8 cellular contexts compared by ENCODE assay signal in the genomic region with DNA sequence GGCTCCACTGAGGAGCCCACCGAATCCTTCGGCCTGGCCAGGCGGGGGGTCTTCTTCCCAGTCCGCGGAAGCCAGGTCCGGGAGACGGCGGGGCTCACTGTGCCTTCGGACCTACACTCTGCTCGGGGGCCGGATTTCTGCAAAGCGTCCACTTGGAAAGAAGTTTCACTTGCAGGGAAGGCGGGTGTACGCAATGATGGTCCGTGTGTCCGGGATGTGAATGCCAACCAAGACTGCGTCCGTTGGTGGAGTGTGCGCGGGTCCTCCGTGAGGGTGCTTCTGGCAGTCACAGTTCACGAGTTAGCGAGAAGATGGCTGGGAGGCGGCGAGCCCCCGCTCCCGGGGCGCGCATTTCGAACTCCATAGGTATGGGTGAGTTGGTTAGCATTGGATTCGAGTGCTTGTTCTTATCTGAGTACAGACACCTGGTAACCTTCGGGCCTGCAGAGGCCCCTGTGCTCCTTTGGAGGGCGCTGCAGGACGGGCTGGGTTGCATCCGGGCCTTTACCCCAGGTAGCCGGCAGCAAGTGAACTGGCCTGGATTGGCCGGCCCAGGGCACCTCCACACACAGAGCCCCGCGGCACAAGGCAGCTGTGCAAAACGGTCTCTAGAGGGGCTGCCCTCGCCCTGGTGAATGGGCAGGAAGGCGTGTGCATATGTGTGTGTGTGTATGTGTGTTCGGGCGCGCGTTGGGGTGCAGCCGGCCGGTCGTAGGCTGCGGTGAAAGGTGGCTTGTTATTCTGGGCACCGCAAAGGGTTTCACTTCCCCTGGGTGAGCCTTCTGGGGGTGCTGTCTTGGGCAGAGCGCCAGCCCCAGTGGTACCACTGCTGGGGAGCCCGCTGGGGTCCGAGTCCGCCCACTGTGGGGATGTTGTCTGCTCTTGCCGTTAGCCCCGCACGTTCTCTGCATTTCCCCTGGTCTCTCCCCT. TPM values are rescaled to one million over a fixed set of nuclear protein-coding genes. Genes with fewer than 3 reads are reported as not detected.
A peak's percentile ranks its signal among the peaks of the same experiment; 100 is the strongest.
DNase-seq lines count a peak whose midpoint lies in the region; ATAC-seq and TF ChIP-seq lines count a peak whose summit lies in the region.

No MANE protein-coding gene starts in this region.

- intact Hi-C loops in colonic mucosa (cut with DNase I): loop anchor here (2.0 to 10.0 kb wide), 3 partner anchors 115 to 368 kb away; no protein-coding TSS in a partner anchor

- H3K27me3 ChIP-seq in colonic mucosa: no peaks in the 10 kb centered on the region

- no peaks in the 10 kb centered on the region for H3K9me3 Mint-ChIP-seq in memory B cell

- H3K4me3 ChIP-seq in colonic mucosa: peak overlapping the region; percentile 42

- peak overlapping the region; percentile 56 for H3K27ac Mint-ChIP-seq in memory B cell

- peak; percentile 5 for DNase-seq in SKM-1 treated with dmso at 0.1 percent for 144 hours (lab: John Stamatoyannopoulos, UW; ENCODE audit: unreplicated experiment)
- DNase-seq in SKM-1 (lab: John Stamatoyannopoulos, UW; ENCODE audit: unreplicated experiment): no peak
- DNase-seq in colonic mucosa: peak; percentile 69
- peak; percentile 78 to 86 for DNase-seq in memory B cell (ENCODE audit: low spot score in 2 of 2)
- peak; percentile 83 for DNase-seq in stimulated activated CD8-positive, alpha-beta memory T cell treated with anti-CD3 and anti-CD28 coated beads, Interleukin-4, amount 100 ng/mL, for 48 hours
- DNase-seq in NCI-H1694 treated with DMSO at 0.1 percent for 48 hours (lab: John Stamatoyannopoulos, UW): no peak

- TF ChIP-seq CTCF in colonic mucosa (IDR thresholded peaks at IDR 0.05): peak; percentile 49

- no peak overlapping the region for H3K27ac ChIP-seq in colonic mucosa

- H3K36me3 ChIP-seq in colonic mucosa: no peaks in the 10 kb centered on the region

- H3K4me3 Mint-ChIP-seq in memory B cell: peak overlapping the region; percentile 81

- H3K36me3 Mint-ChIP-seq in memory B cell: no peaks in the 10 kb centered on the region

- peaks cover 30% of the 10 kb centered on the region for H3K4me1 Mint-ChIP-seq in memory B cell

- H3K9ac ChIP-seq in colonic mucosa (ENCODE audit: low read depth in 2 of 2, low read length in 2 of 2): peak overlapping the region; percentile 31 to 41

- no peaks in the 10 kb centered on the region for H3K27me3 Mint-ChIP-seq in memory B cell

- peaks cover 6% of the 10 kb centered on the region for H3K4me1 ChIP-seq in colonic mucosa

- peak; percentile 63 for ATAC-seq in HG03280 (IDR thresholded peaks at IDR 0.05; ENCODE audit: unreplicated experiment)
- peak; percentile 61 to 68 for ATAC-seq in activated CD4-positive, CD25-positive, alpha-beta regulatory T cell treated with anti-CD3 and anti-CD28 coated beads, Interleukin-2, amount 50 U/mL, for 24 hours
- peak; percentile 79 for ATAC-seq in memory B cell (ENCODE audit: low read depth)

- H3K9me3 ChIP-seq in colonic mucosa: no peaks in the 10 kb centered on the region

RNA-seq across cellular contexts. Expression of a gene that starts 13.3 kb away (rescaled TPM):
- total RNA-seq in colonic mucosa: 10 to 100 TPM; 11.1 to 17.7 TPM

Comparison
In these comparisons a context has a peak if more than half of its experiments do, and no peak if none do; other contexts are left out.
1. DNase-seq: peak in SKM-1 treated with dmso at 0.1 percent for 144 hours (single experiment), colonic mucosa (single experiment), memory B cell (2 of 2) and stimulated activated CD8-positive, alpha-beta memory T cell treated with anti-CD3 and anti-CD28 coated beads, Interleukin-4, amount 100 ng/mL, for 48 hours (single experiment); none in SKM-1 (single experiment) and NCI-H1694 treated with DMSO at 0.1 percent for 48 hours (single experiment).
2. Peak in every context shown above with its lines, with median percentiles within 50 percentile points of each other: ATAC-seq.